In the genomic region with DNA sequence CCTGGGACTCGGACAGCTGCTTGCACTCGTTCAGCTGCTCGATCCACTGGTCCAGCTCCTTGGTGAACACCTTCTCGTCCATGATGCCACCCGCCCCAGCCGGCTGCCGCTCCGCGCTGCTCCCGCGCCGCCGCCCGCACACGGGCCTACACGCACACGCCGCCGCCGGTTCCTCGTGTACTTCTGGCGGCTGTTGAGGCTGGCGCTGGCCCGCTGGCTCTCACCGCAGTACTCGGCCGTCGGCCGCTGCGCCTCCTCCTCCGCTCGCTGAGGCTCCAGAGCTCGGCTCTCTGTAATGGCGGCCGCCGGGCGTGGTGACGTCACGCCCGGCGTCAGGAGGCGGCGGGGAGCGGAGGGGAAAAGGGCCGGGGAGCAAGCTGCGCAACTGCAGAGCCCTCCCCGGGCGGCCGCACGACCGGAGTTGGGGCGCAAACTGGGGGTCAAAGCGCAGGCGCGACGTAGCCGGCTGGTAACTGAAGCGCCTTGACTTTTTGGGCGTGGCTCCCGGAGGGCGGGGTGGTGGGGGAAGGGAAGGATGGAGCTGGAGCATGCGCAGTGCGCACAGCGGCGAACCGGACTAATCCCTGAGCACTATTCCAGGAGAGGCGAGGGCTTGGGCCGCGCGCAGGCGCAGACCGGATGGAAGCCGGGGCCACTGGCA, we compare ENCODE assay signal across 1 cellular context.
TF ChIP-seq lines count a peak whose summit lies in the region.

Gene PPP2CA, minus strand, starts transcription at position 294 of the 661 bp plus-strand sequence. Its CDS starts 212 bp downstream, at position 82.

TF ChIP-seq in HEK293, 187 proteins besides CTCF, POLR2A, EP300 and RAD21 (continued from another document and continues in another):
- no peak for TF ChIP-seq ZNF792 (tag by site-specific recombination; IDR thresholded peaks at IDR 0.05)
- TF ChIP-seq, protein P1, sequence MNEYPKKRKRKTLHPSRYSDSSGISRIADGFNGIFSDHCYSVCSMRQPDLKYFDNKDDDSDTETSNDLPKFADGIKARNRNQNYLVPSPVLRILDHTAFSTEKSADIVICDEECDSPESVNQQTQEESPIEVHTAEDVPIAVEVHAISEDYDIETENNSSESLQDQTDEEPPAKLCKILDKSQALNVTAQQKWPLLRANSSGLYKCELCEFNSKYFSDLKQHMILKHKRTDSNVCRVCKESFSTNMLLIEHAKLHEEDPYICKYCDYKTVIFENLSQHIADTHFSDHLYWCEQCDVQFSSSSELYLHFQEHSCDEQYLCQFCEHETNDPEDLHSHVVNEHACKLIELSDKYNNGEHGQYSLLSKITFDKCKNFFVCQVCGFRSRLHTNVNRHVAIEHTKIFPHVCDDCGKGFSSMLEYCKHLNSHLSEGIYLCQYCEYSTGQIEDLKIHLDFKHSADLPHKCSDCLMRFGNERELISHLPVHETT (tag by site-specific recombination; IDR thresholded peaks at IDR 0.05) = no peak
- peak; percentile 53 for TF ChIP-seq ZNF341 (tag by site-specific recombination; IDR thresholded peaks at IDR 0.05; ENCODE audit: low read depth)
- TF ChIP-seq HOXA7 (CRISPR knock-in tag; IDR thresholded peaks at IDR 0.05; ENCODE audit: borderline replicate concordance) = no peak
- TF ChIP-seq REST (tag by site-specific recombination; IDR thresholded peaks at IDR 0.05) = no peak
- TF ChIP-seq ZNF558 (tag by site-specific recombination; IDR thresholded peaks at IDR 0.05) = no peak
- TF ChIP-seq TRIM28 (IDR thresholded peaks at IDR 0.05; ENCODE audit: borderline replicate concordance, low read length) = no peak
- no peak for TF ChIP-seq ZNF658 (tag by site-specific recombination; IDR thresholded peaks at IDR 0.05)
- peak; percentile 58; the same call in 1 of the 2 replicates for TF ChIP-seq ZNF174 (tag by site-specific recombination; IDR thresholded peaks at IDR 0.05)
- no peak; the same call in 1 of the 2 replicates for TF ChIP-seq ZNF133 (tag by site-specific recombination; IDR thresholded peaks at IDR 0.05)
- no peak for TF ChIP-seq TCF7L2 (IDR thresholded peaks at IDR 0.05; ENCODE audit: borderline replicate concordance, low read depth, low read length)
- 0 out of 2 replicates have a peak, but pooled peaks have one; percentile 38 for TF ChIP-seq ZNF157 (tag by site-specific recombination; IDR thresholded peaks at IDR 0.05)
- TF ChIP-seq ZNF701 (tag by site-specific recombination; IDR thresholded peaks at IDR 0.05) = no peak
- no peak for TF ChIP-seq ZNF623 (tag by site-specific recombination; IDR thresholded peaks at IDR 0.05)
- TF ChIP-seq ZBTB7A (tag by site-specific recombination; IDR thresholded peaks at IDR 0.05; ENCODE audit: low read depth) = no peak; the same call in 1 of the 2 replicates
- TF ChIP-seq INSM2 (tag by site-specific recombination; IDR thresholded peaks at IDR 0.05) = no peak
- no peak for TF ChIP-seq ZNF596 (tag by site-specific recombination; IDR thresholded peaks at IDR 0.05)
- no peak for TF ChIP-seq ZNF521 (tag by site-specific recombination; IDR thresholded peaks at IDR 0.05)
- 0 out of 2 replicates have a peak, but pooled peaks have one; percentile 48 for TF ChIP-seq ZNF366 (tag by site-specific recombination; conservative IDR thresholded peaks at IDR 0.05)
- TF ChIP-seq EGR2 (tag by site-specific recombination; IDR thresholded peaks at IDR 0.05; ENCODE audit: low read depth) = peak; percentile 43; the same call in 1 of the 2 replicates
- peak; percentile 90 for TF ChIP-seq ZFP37 (tag by site-specific recombination; IDR thresholded peaks at IDR 0.05)
- TF ChIP-seq ZNF571 (tag by site-specific recombination; IDR thresholded peaks at IDR 0.05) = no peak
- no peak for TF ChIP-seq ZNF155 (tag by site-specific recombination; IDR thresholded peaks at IDR 0.05)
- no peak for TF ChIP-seq ZNF654 (tag by site-specific recombination; IDR thresholded peaks at IDR 0.05; ENCODE audit: low read depth)
- TF ChIP-seq, protein P2, sequence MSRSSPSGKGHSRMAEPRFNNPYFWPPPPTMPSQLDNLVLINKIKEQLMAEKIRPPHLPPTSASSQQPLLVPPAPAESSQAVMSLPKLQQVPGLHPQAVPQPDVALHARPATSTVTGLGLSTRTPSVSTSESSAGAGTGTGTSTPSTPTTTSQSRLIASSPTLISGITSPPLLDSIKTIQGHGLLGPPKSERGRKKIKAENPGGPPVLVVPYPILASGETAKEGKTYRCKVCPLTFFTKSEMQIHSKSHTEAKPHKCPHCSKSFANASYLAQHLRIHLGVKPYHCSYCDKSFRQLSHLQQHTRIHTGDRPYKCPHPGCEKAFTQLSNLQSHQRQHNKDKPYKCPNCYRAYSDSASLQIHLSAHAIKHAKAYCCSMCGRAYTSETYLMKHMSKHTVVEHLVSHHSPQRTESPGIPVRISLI (tag by site-specific recombination; IDR thresholded peaks at IDR 0.05) = no peak; the same call in 1 of the 2 replicates
- TF ChIP-seq IKZF3 (tag by site-specific recombination; IDR thresholded peaks at IDR 0.05) = peak; percentile 55; the same call in 1 of the 2 replicates
- no peak for TF ChIP-seq ZNF664 (tag by site-specific recombination; IDR thresholded peaks at IDR 0.05)
- no peak for TF ChIP-seq ZNF184 (tag by site-specific recombination; IDR thresholded peaks at IDR 0.05)
- no peak for TF ChIP-seq ZNF560 (tag by site-specific recombination; IDR thresholded peaks at IDR 0.05; ENCODE audit: borderline replicate concordance)
- TF ChIP-seq ZNF2 (tag by site-specific recombination; IDR thresholded peaks at IDR 0.05) = 0 out of 2 replicates have a peak, but pooled peaks have one; percentile 22
- no peak for TF ChIP-seq ZNF114 (tag by site-specific recombination; IDR thresholded peaks at IDR 0.05)
- TF ChIP-seq ZNF621 (tag by site-specific recombination; IDR thresholded peaks at IDR 0.05) = no peak
- TF ChIP-seq ZNF518A (tag by site-specific recombination; conservative IDR thresholded peaks at IDR 0.05; ENCODE audit: low read depth) = no peak
- peak; percentile 43; the same call in 1 of the 2 replicates for TF ChIP-seq ZNF692 (tag by site-specific recombination; IDR thresholded peaks at IDR 0.05)
- TF ChIP-seq, protein P3, sequence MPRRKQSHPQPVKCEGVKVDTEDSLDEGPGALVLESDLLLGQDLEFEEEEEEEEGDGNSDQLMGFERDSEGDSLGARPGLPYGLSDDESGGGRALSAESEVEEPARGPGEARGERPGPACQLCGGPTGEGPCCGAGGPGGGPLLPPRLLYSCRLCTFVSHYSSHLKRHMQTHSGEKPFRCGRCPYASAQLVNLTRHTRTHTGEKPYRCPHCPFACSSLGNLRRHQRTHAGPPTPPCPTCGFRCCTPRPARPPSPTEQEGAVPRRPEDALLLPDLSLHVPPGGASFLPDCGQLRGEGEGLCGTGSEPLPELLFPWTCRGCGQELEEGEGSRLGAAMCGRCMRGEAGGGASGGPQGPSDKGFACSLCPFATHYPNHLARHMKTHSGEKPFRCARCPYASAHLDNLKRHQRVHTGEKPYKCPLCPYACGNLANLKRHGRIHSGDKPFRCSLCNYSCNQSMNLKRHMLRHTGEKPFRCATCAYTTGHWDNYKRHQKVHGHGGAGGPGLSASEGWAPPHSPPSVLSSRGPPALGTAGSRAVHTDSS (tag by site-specific recombination; IDR thresholded peaks at IDR 0.05) = no peak
- 0 out of 2 replicates have a peak, but pooled peaks have one; percentile 12 for TF ChIP-seq ZNF677 (tag by site-specific recombination; IDR thresholded peaks at IDR 0.05)
- TF ChIP-seq ZNF248 (tag by site-specific recombination; IDR thresholded peaks at IDR 0.05) = no peak
- TF ChIP-seq ZNF514 (tag by site-specific recombination; IDR thresholded peaks at IDR 0.05) = no peak
- TF ChIP-seq ZNF423 (tag by site-specific recombination; IDR thresholded peaks at IDR 0.05) = 0 out of 2 replicates have a peak, but pooled peaks have one; percentile 21
- TF ChIP-seq HOXC10 (CRISPR knock-in tag; IDR thresholded peaks at IDR 0.05) = no peak
- no peak for TF ChIP-seq ZNF202 (tag by site-specific recombination; IDR thresholded peaks at IDR 0.05; ENCODE audit: borderline replicate concordance)
- no peak for TF ChIP-seq MYNN (tag by site-specific recombination; IDR thresholded peaks at IDR 0.05; ENCODE audit: borderline replicate concordance)
- TF ChIP-seq ZNF266 (tag by site-specific recombination; IDR thresholded peaks at IDR 0.05; ENCODE audit: low read depth) = no peak
- TF ChIP-seq WT1 (tag by site-specific recombination; IDR thresholded peaks at IDR 0.05) = no peak
- TF ChIP-seq ZNF610 (tag by site-specific recombination; IDR thresholded peaks at IDR 0.05; ENCODE audit: borderline replicate concordance) = no peak; the same call in 1 of the 2 replicates
- TF ChIP-seq ZBTB20 (tag by site-specific recombination; IDR thresholded peaks at IDR 0.05) = peak; percentile 37; the same call in 1 of the 2 replicates
- no peak; the same call in 1 of the 2 replicates for TF ChIP-seq ZNF660 (tag by site-specific recombination; IDR thresholded peaks at IDR 0.05)
- no peak for TF ChIP-seq ZNF585B (tag by site-specific recombination; IDR thresholded peaks at IDR 0.05)
